ENCODE assay signal across 22 cellular contexts in the genomic region with DNA sequence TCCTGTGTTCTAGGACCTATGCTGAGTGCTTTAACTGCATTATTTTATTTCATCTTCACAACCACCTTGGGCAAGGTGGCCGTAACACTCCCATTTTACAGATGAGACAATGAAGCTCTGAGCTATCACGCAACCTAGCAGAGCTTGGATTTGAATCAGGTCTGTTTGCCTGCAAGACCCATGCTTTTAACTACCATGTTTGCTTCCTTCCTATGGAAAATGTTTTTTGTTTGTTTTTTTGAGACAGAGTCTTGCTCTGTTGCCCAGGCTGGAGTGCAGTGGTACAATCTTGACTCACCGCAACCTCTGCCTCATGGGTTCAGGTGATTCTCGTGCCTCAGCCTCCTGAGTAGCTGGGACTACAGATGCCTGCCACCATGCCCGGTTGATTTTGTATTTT. TPM values are rescaled to one million over a fixed set of nuclear protein-coding genes. Genes with fewer than 3 reads are reported as not detected.
A peak's percentile ranks its signal among the peaks of the same experiment; 100 is the strongest.
DNase-seq lines count a peak whose midpoint lies in the region; ATAC-seq and TF ChIP-seq lines count a peak whose summit lies in the region.
"Had no signal": no experiment of that assay in that cellular context is flagged by ENCODE, and none has a peak within 500 bp of the region (broad histone marks: within the 10 kb centered on the region; RNA-seq: fewer than 3 reads in every experiment).

No MANE protein-coding gene starts in this region.

- H3K27ac ChIP-seq in CD4-positive, alpha-beta T cell (ENCODE audit: low read depth, low read length) = peak overlapping the region; percentile 64
- H3K27ac ChIP-seq in brain microvascular endothelial cell (peak overlapping the region; percentile 65), gastrocnemius medialis (peak overlapping the region in 3 of 4 donors; percentile 13 to 61 (median 49)), H9 (ENCODE audit: insufficient read length, low read depth, low read length) (no peak overlapping the region)
- H3K27ac ChIP-seq: A549, BLaER1, body of pancreas, KMS-11, SJCRH30, thoracic aorta had no signal

- H4K20me1 ChIP-seq in H9 (ENCODE audit: control insufficient read depth, insufficient read depth, insufficient read length) = no peaks in the 10 kb centered on the region
- H4K20me1 ChIP-seq: BLaER1 had no signal

- H3K23ac ChIP-seq in H9 (ENCODE audit: insufficient read length, low read depth, low read length) = no peak overlapping the region

- peak overlapping the region; percentile 9 for H3K27ac Mint-ChIP-seq in activated naive CD4-positive, alpha-beta T cell treated with anti-CD3 and anti-CD28 coated beads for 36 hours
- H3K27ac Mint-ChIP-seq in activated naive CD4-positive, alpha-beta T cell treated with anti-CD3 and anti-CD28 coated beads, Interleukin-2, amount 10 ng/mL, durations not matched to agents 7 days and 5 days = no peak overlapping the region
- H3K27ac Mint-ChIP-seq in CD4-positive, alpha-beta T cell = peak overlapping the region; percentile 98
- H3K27ac Mint-ChIP-seq in H9 = no peak overlapping the region

- H3K4me1 ChIP-seq in gastrocnemius medialis (peaks cover 27 to 32% of the 10 kb centered on the region in 2 donors), H9 (ENCODE audit: insufficient read depth, low read length) (no peaks in the 10 kb centered on the region)
- H3K4me1 ChIP-seq: body of pancreas, SJCRH30 had no signal

- no peak overlapping the region for H4K91ac ChIP-seq in H9 (ENCODE audit: insufficient read length, low read depth, low read length)

- no peaks in the 10 kb centered on the region for H3K79me2 ChIP-seq in H9 (ENCODE audit: insufficient read depth, low read length)

- H3K9ac ChIP-seq in H9 (ENCODE audit: extremely low read depth, insufficient read length, low read length) = no peak overlapping the region
- H3K9ac ChIP-seq: BLaER1, KMS-11 had no signal

- H4K5ac ChIP-seq in H9 (ENCODE audit: insufficient read length, low read depth, low read length) = no peak overlapping the region

- H3K36me3 ChIP-seq in brain microvascular endothelial cell (replicated peaks) (no peaks in the 10 kb centered on the region), gastrocnemius medialis (no peaks in the 10 kb centered on the region)
- H3K36me3 ChIP-seq: BLaER1, SJCRH30, thoracic aorta had no signal

- ATAC-seq in CD4-positive, alpha-beta T cell (ENCODE audit: poor library complexity) = no peak
- no peak for ATAC-seq in gastrocnemius medialis
- ATAC-seq: body of pancreas had no signal

- H3K36me3 Mint-ChIP-seq in activated naive CD4-positive, alpha-beta T cell treated with anti-CD3 and anti-CD28 coated beads for 36 hours (ENCODE audit: low read depth) = no peaks in the 10 kb centered on the region
- no peaks in the 10 kb centered on the region for H3K36me3 Mint-ChIP-seq in activated naive CD4-positive, alpha-beta T cell treated with anti-CD3 and anti-CD28 coated beads, Interleukin-2, amount 10 ng/mL, durations not matched to agents 7 days and 5 days
- no peaks in the 10 kb centered on the region for H3K36me3 Mint-ChIP-seq in CD4-positive, alpha-beta T cell (ENCODE audit: low read depth)
- H3K36me3 Mint-ChIP-seq in H9 (ENCODE audit: insufficient read depth in 1 of 3, low read depth in 3 of 3) = no peaks in the 10 kb centered on the region

- intact Hi-C loops in activated naive CD4-positive, alpha-beta T cell treated with anti-CD3 and anti-CD28 coated beads for 36 hours (cut with micrococcal nuclease) = no loop called here
- intact Hi-C loops in CD4-positive, alpha-beta T cell (cut with DNase I, micrococcal nuclease) = no loop called here
- intact Hi-C loops in gastrocnemius medialis (cut with DNase I; ENCODE audit: low total_unique reads) = no loop called here

- no peak overlapping the region for H3K4me3 Mint-ChIP-seq in activated naive CD4-positive, alpha-beta T cell treated with anti-CD3 and anti-CD28 coated beads for 36 hours
- H3K4me3 Mint-ChIP-seq in activated naive CD4-positive, alpha-beta T cell treated with anti-CD3 and anti-CD28 coated beads, Interleukin-2, amount 10 ng/mL, durations not matched to agents 7 days and 5 days = no peak overlapping the region
- H3K4me3 Mint-ChIP-seq in CD4-positive, alpha-beta T cell = no peak overlapping the region
- no peak overlapping the region for H3K4me3 Mint-ChIP-seq in H9
- H3K4me3 Mint-ChIP-seq: stimulated activated naive CD8-positive, alpha-beta T cell treated with anti-CD3 and anti-CD28 coated beads, Interleukin-15, Interleukin-2, amounts not matched to agents 100 ng/mL and 50 ng/mL, for 24 hours had no signal

- TF ChIP-seq CTCF in CD4-positive, alpha-beta T cell (IDR thresholded peaks at IDR 0.05) = no peak
- TF ChIP-seq CTCF in brain microvascular endothelial cell (IDR thresholded peaks at IDR 0.05; ENCODE audit: low read depth, low read length, missing control alignments) = no peak
- TF ChIP-seq CTCF in gastrocnemius medialis (IDR thresholded peaks at IDR 0.05 in 4 of 5, conservative IDR thresholded peaks at IDR 0.05 in 1 of 5) = no peak
- no peak for TF ChIP-seq CTCF in H9 (conservative IDR thresholded peaks at IDR 0.05)

- no peak overlapping the region for H3K56ac ChIP-seq in H9 (ENCODE audit: insufficient read length, low read depth, low read length)

- no peaks in the 10 kb centered on the region for H3K27me3 Mint-ChIP-seq in activated naive CD4-positive, alpha-beta T cell treated with anti-CD3 and anti-CD28 coated beads for 36 hours (ENCODE audit: low read depth)
- H3K27me3 Mint-ChIP-seq in activated naive CD4-positive, alpha-beta T cell treated with anti-CD3 and anti-CD28 coated beads, Interleukin-2, amount 10 ng/mL, durations not matched to agents 7 days and 5 days = peaks cover 8% of the 10 kb centered on the region
- no peaks in the 10 kb centered on the region for H3K27me3 Mint-ChIP-seq in CD4-positive, alpha-beta T cell
- no peaks in the 10 kb centered on the region; the same call in 1 of the 2 replicates for H3K27me3 Mint-ChIP-seq in H9 (ENCODE audit: low read depth)
- H3K27me3 Mint-ChIP-seq: stimulated activated naive CD8-positive, alpha-beta T cell treated with anti-CD3 and anti-CD28 coated beads, Interleukin-15, Interleukin-2, amounts not matched to agents 100 ng/mL and 50 ng/mL, for 24 hours had no signal

- no CpG with 5 or more reads among the region's 5 CpGs for WGBS in H9 (ENCODE audit: extremely low coverage, insufficient read length, low lambda C conversion rate)

- POLR2A ChIA-PET in CD4-positive, alpha-beta T cell (lab: Charles Lee) = interaction anchor here (1.2 to 3.9 kb wide), 7 partner anchors 9 to 41 kb away, joined by 3 to 38 read pairs (median 8); a partner anchor contains a TSS

- DNase-seq in activated naive CD4-positive, alpha-beta T cell treated with anti-CD3 and anti-CD28 coated beads for 36 hours = no peak
- DNase-seq in activated naive CD4-positive, alpha-beta T cell treated with anti-CD3 and anti-CD28 coated beads, Interleukin-2, amount 10 ng/mL, durations not matched to agents 7 days and 5 days = no peak
- no peak for DNase-seq in CD4-positive, alpha-beta T cell
- DNase-seq in brain microvascular endothelial cell (no peak), gastrocnemius medialis (no peak), AG08396 (ENCODE audit: low spot score) (no peak), NCI-H774 (lab: John Stamatoyannopoulos, UW) (no peak), H9 (no peak)
- DNase-seq: activated CD8-positive, alpha-beta memory T cell treated with anti-CD3 and anti-CD28 coated beads for 24 hours; activated gamma-delta T cell treated with Interleukin-2 at 50 U/mL for 16 hours; body of pancreas; effector CD4-positive, alpha-beta T cell; head of caudate nucleus; MM.1S; NCI-H1417 treated with DMSO at 0.1 percent for 48 hours; NCI-H2081 treated with DMSO at 0.1 percent for 48 hours; SJCRH30 had no signal

- H3K9me3 ChIP-seq in CD4-positive, alpha-beta T cell (ENCODE audit: control insufficient read depth, low read length) = no peaks in the 10 kb centered on the region
- H3K9me3 ChIP-seq in gastrocnemius medialis = no peaks in the 10 kb centered on the region
- no peaks in the 10 kb centered on the region for H3K9me3 ChIP-seq in H9 (ENCODE audit: control insufficient read depth, low read depth, low read length)
- H3K9me3 ChIP-seq: A549, BLaER1, body of pancreas, SJCRH30, thoracic aorta had no signal

- in situ Hi-C loops in brain microvascular endothelial cell (cut with HindIII; ENCODE audit: low pct_ligation_motif_present, low sequenced_read_pairs) (no loop called here), gastrocnemius medialis (cut with MboI; ENCODE audit: low sequenced_read_pairs in 4 of 4) (no loop called here)

- CTCF ChIA-PET in activated naive CD4-positive, alpha-beta T cell treated with anti-CD3 and anti-CD28 coated beads for 36 hours (lab: Charles Lee) = interaction anchor here (0.9 to 1.7 kb wide), 2 partner anchors 11 to 27 kb away, joined by 3 read pairs; no protein-coding TSS in a partner anchor
- CTCF ChIA-PET in activated naive CD4-positive, alpha-beta T cell treated with anti-CD3 and anti-CD28 coated beads, Interleukin-2, amount 10 ng/mL, durations not matched to agents 7 days and 5 days (lab: Charles Lee) = no interaction called here
- CTCF ChIA-PET in CD4-positive, alpha-beta T cell (lab: Charles Lee) = no interaction called here

- no peaks in the 10 kb centered on the region for H3K27me3 ChIP-seq in CD4-positive, alpha-beta T cell (ENCODE audit: control insufficient read depth, insufficient read depth, low read length)
- H3K27me3 ChIP-seq in brain microvascular endothelial cell (replicated peaks) (no peaks in the 10 kb centered on the region), gastrocnemius medialis (no peaks in the 10 kb centered on the region), H9 (ENCODE audit: insufficient read depth, low read length) (no peaks in the 10 kb centered on the region)
- H3K27me3 ChIP-seq: BLaER1, body of pancreas, SJCRH30 had no signal

- no peak overlapping the region for H2AFZ ChIP-seq in H9 (ENCODE audit: low read length)

- no peak overlapping the region for H2BK12ac ChIP-seq in H9 (ENCODE audit: insufficient read length, low read depth, low read length)

- H4K8ac ChIP-seq in H9 (replicated peaks; ENCODE audit: insufficient read length, low read depth, low read length) = no peak overlapping the region

- no peak overlapping the region for H3K14ac ChIP-seq in H9 (ENCODE audit: insufficient read depth, low read length)

- no peak overlapping the region for H3T11ph ChIP-seq in H9 (ENCODE audit: low read length)

- H3K23me2 ChIP-seq in H9 (ENCODE audit: insufficient read length, low read depth, low read length, poor library complexity, severe bottlenecking) = no peaks in the 10 kb centered on the region

- no peak overlapping the region for H2BK20ac ChIP-seq in H9 (ENCODE audit: low read depth, low read length, poor library complexity, severe bottlenecking)

- no peak overlapping the region for H2BK5ac ChIP-seq in H9 (ENCODE audit: insufficient read length, low read length)

- no peak overlapping the region for H2BK15ac ChIP-seq in H9 (ENCODE audit: low read depth, low read length)

- no peak overlapping the region for H3K4me3 ChIP-seq in brain microvascular endothelial cell (ENCODE audit: low read depth, low read length)
- no peak overlapping the region for H3K4me3 ChIP-seq in gastrocnemius medialis
- H3K4me3 ChIP-seq: A549, BLaER1, body of pancreas, SJCRH30, thoracic aorta had no signal

- no peak overlapping the region for H3K4ac ChIP-seq in H9 (ENCODE audit: low read depth, low read length)

- H2AK5ac ChIP-seq in H9 (ENCODE audit: insufficient read length, low read length) = no peak overlapping the region

- no peak overlapping the region for H3K4me2 ChIP-seq in H9 (ENCODE audit: insufficient read depth, insufficient read length, low read length)
- H3K4me2 ChIP-seq: A549, BLaER1, KMS-11 had no signal

- no peaks in the 10 kb centered on the region for H3K79me1 ChIP-seq in H9 (ENCODE audit: insufficient read depth, low read depth, low read length, poor library complexity, severe bottlenecking)

- no peaks in the 10 kb centered on the region for H3K9me3 Mint-ChIP-seq in activated naive CD4-positive, alpha-beta T cell treated with anti-CD3 and anti-CD28 coated beads for 36 hours
- H3K9me3 Mint-ChIP-seq in activated naive CD4-positive, alpha-beta T cell treated with anti-CD3 and anti-CD28 coated beads, Interleukin-2, amount 10 ng/mL, durations not matched to agents 7 days and 5 days = no peaks in the 10 kb centered on the region
- H3K9me3 Mint-ChIP-seq in CD4-positive, alpha-beta T cell = peaks cover 2% of the 10 kb centered on the region
- H3K9me3 Mint-ChIP-seq in H9 = no peaks in the 10 kb centered on the region
- H3K9me3 Mint-ChIP-seq: stimulated activated naive CD8-positive, alpha-beta T cell treated with anti-CD3 and anti-CD28 coated beads, Interleukin-15, Interleukin-2, amounts not matched to agents 100 ng/mL and 50 ng/mL, for 24 hours had no signal

- peaks cover 61% of the 10 kb centered on the region for H3K4me1 Mint-ChIP-seq in activated naive CD4-positive, alpha-beta T cell treated with anti-CD3 and anti-CD28 coated beads for 36 hours (ENCODE audit: low read depth)
- H3K4me1 Mint-ChIP-seq in activated naive CD4-positive, alpha-beta T cell treated with anti-CD3 and anti-CD28 coated beads, Interleukin-2, amount 10 ng/mL, durations not matched to agents 7 days and 5 days = peaks cover 34% of the 10 kb centered on the region
- peaks cover 73% of the 10 kb centered on the region for H3K4me1 Mint-ChIP-seq in CD4-positive, alpha-beta T cell (ENCODE audit: low read depth)
- H3K4me1 Mint-ChIP-seq in H9 = peaks cover 0 to 6% of the 10 kb centered on the region in 2 experiments; a peak in 1 of 4 replicates

- TF ChIP-seq POLR2A in gastrocnemius medialis (IDR thresholded peaks at IDR 0.05) = no peak

- H3K18ac ChIP-seq in H9 (ENCODE audit: insufficient read length, low read depth, low read length) = no peak overlapping the region

- H2BK120ac ChIP-seq in H9 (ENCODE audit: low read depth, low read length, poor library complexity, severe bottlenecking) = no peak overlapping the region

RNA-seq across cellular contexts. Expression of a gene that starts 24.7 kb away (rescaled TPM):
- 10 to 100 TPM; 64.6 to 68.3 TPM for total RNA-seq in activated naive CD4-positive, alpha-beta T cell treated with anti-CD3 and anti-CD28 coated beads for 36 hours
- total RNA-seq in CD4-positive, alpha-beta T cell = 100 to 1,000 TPM; 400 to 406 TPM
- total RNA-seq in gastrocnemius medialis (100 to 1,000 TPM in 3 of 4 donors, 10 to 100 TPM in 1; 70.0 to 141 (median 114) TPM), H9 (2021) (36.6 and 38.8 TPM in 2 replicates)

Comparison
In these comparisons a context has a peak if more than half of its experiments do, and no peak if none do; other contexts are left out.
1. H3K27ac Mint-ChIP-seq: peak in activated naive CD4-positive, alpha-beta T cell treated with anti-CD3 and anti-CD28 coated beads for 36 hours (single experiment) and CD4-positive, alpha-beta T cell (single experiment); none in activated naive CD4-positive, alpha-beta T cell treated with anti-CD3 and anti-CD28 coated beads, Interleukin-2, amount 10 ng/mL, durations not matched to agents 7 days and 5 days (single experiment) and H9 (0 of 3).